8 cellular contexts compared by ENCODE assay signal in genomic region chr3:45659661-45660566, GRCh38. TPM values are rescaled to one million over a fixed set of nuclear protein-coding genes. Genes with fewer than 3 reads are reported as not detected.
A peak's percentile ranks its signal among the peaks of the same experiment; 100 is the strongest.
DNase-seq lines count a peak whose midpoint lies in the region; ATAC-seq and TF ChIP-seq lines count a peak whose summit lies in the region.

No MANE protein-coding gene starts in this region.

- peak overlapping the region; percentile 39 for H3K9ac ChIP-seq in PC-3 (ENCODE audit: low read length)

- H3K79me2 ChIP-seq in PC-3 (ENCODE audit: low read length), result peaks cover 71% of the 10 kb centered on the region

- ATAC-seq in PC-3 (peak; percentile 72), HG02759 (IDR thresholded peaks at IDR 0.05; ENCODE audit: unreplicated experiment) (no peak), GM19351 (IDR thresholded peaks at IDR 0.05; ENCODE audit: unreplicated experiment) (no peak)

- POLR2A ChIA-PET in PC-3 (lab: Charles Lee; ENCODE audit: unreplicated experiment), result interaction anchor here (0.6 to 0.7 kb wide), 6 partner anchors 48 to 675 kb away, joined by 3 to 8 read pairs (median 5); no protein-coding TSS in a partner anchor

- intact Hi-C loops in PC-3 (cut with micrococcal nuclease) (loop anchor here (10.0 kb wide), 1 partner anchor 615 kb away; no protein-coding TSS in a partner anchor), left ventricle myocardium inferior (cut with micrococcal nuclease) (loop anchor here (5.0 kb wide), 2 partner anchors 68 to 148 kb away; partner anchors contain the start of gene LIMD1)

- H3K4me3 ChIP-seq in AG10803 (ENCODE audit: low read length), result no peak overlapping the region
- no peak overlapping the region for H3K4me3 ChIP-seq in PC-3 (ENCODE audit: low read length)
- peak overlapping the region; percentile 36 for H3K4me3 ChIP-seq in left ventricle myocardium inferior

- H4K20me1 ChIP-seq in PC-3 (ENCODE audit: low read length), result no peaks in the 10 kb centered on the region; the same call in 1 of the 2 replicates

- H3K4me1 ChIP-seq in PC-3 (ENCODE audit: insufficient read depth, low read length) (peaks cover 44% of the 10 kb centered on the region), left ventricle myocardium inferior (peaks cover 45% of the 10 kb centered on the region)

- H3K9me2 ChIP-seq in PC-3 (replicated peaks; ENCODE audit: low read length), result no peaks in the 10 kb centered on the region

- no peaks in the 10 kb centered on the region for H3K27me3 ChIP-seq in PC-3 (ENCODE audit: low read length)
- no peaks in the 10 kb centered on the region for H3K27me3 ChIP-seq in left ventricle myocardium inferior (ENCODE audit: low read depth)

- H3K9me3 ChIP-seq in PC-3 (ENCODE audit: low read length) (no peaks in the 10 kb centered on the region), left ventricle myocardium inferior (replicated peaks) (no peaks in the 10 kb centered on the region)

- H3K27ac ChIP-seq in PC-3 (ENCODE audit: low read length) (peak overlapping the region; percentile 86), left ventricle myocardium inferior (replicated peaks) (peak overlapping the region; percentile 3)

- DNase-seq in AG10803 (ENCODE audit: low read depth) (peak; percentile 66), GM13977 (ENCODE audit: low spot score) (no peak), PC-3 (peak; percentile 81), amniotic stem cell (lab: John Stamatoyannopoulos, UW) (peak; percentile 70), left ventricle myocardium inferior (peak; percentile 74), renal cortical epithelial cell (ENCODE audit: low read depth) (peak; percentile 45)

- in situ Hi-C loops in GM13977 (cut with MboI; ENCODE audit: low pct_unique_long_range_greater_than_20kb, low sequenced_read_pairs, unreplicated experiment), result loop anchor here (10.0 to 25.0 kb wide), 2 partner anchors 145 to 623 kb away; partner anchors contain the start of gene CLEC3B

- BruUV-seq in PC-3 (replicated peaks; lab: Mats Ljungman, UMichigan), result no TSS peak

- peaks cover 17% of the 10 kb centered on the region for H3F3A ChIP-seq in PC-3 (ENCODE audit: low read length, unreplicated experiment)

- no peak overlapping the region for H2AFZ ChIP-seq in PC-3 (ENCODE audit: low read length)

- peaks cover 17% of the 10 kb centered on the region; the same call in 1 of the 2 replicates for H3K36me3 ChIP-seq in PC-3 (ENCODE audit: low read depth, low read length)
- no peaks in the 10 kb centered on the region for H3K36me3 ChIP-seq in left ventricle myocardium inferior

- H3K4me2 ChIP-seq in PC-3 (ENCODE audit: low read length), result peak overlapping the region; percentile 30

- TF ChIP-seq CTCF in AG10803 (conservative IDR thresholded peaks at IDR 0.05; ENCODE audit: low read length) (peak; percentile 97), GM13977 (IDR thresholded peaks at IDR 0.05; ENCODE audit: extremely low read depth, insufficient read depth, missing control alignments) (peak; percentile 89), PC-3 (conservative IDR thresholded peaks at IDR 0.05; ENCODE audit: low read depth, low read length) (peak; percentile 91), left ventricle myocardium inferior (IDR thresholded peaks at IDR 0.05; ENCODE audit: borderline replicate concordance) (peak; percentile 96)

- CTCF ChIA-PET in PC-3 (lab: Charles Lee), result interaction anchor here (0.6 to 1.5 kb wide), 26 partner anchors 8 to 1339 kb away, joined by 3 to 22 read pairs (median 4); partner anchors contain the start of genes LIMD1 and SACM1L

RNA-seq across cellular contexts. Expression of gene SACM1L, which starts 29.3 kb away (rescaled TPM):
- total RNA-seq in PC-3 (2014; rRNA removed) (30.1 and 46.7 TPM in 2 replicates), left ventricle myocardium inferior (20.9 TPM), renal cortical epithelial cell (29.5 and 76.5 TPM in 2 replicates)
